In genomic region chr3:64560802-64561502, GRCh38 we compare ENCODE assay signal across 20 cellular contexts.
DNase-seq lines count a peak whose midpoint lies in the region; ATAC-seq and TF ChIP-seq lines count a peak whose summit lies in the region.
"Had no signal": no experiment of that assay in that cellular context is flagged by ENCODE, and none has a peak within 500 bp of the region (broad histone marks: within the 10 kb centered on the region; RNA-seq: fewer than 3 reads in every experiment).

No MANE protein-coding gene starts in this region.

- no peaks in the 10 kb centered on the region for H3K36me3 Mint-ChIP-seq in activated CD4-positive, alpha-beta T cell treated with anti-CD3 and anti-CD28 coated beads, Interleukin-2, amount 10 ng/mL, durations not matched to agents 7 days and 5 days (ENCODE audit: low read depth)
- H3K36me3 Mint-ChIP-seq: activated CD4-positive, alpha-beta memory T cell treated with anti-CD3 and anti-CD28 coated beads for 36 hours; CD8-positive, alpha-beta T cell had no signal

- DNase-seq in Right ventricle myocardium inferior (ENCODE audit: missing footprints) (no peak), right atrium auricular region (ENCODE audit: low spot score) (no peak), lower lobe of right lung (no peak), sigmoid colon (no peak), vagina (ENCODE audit: extremely low spot score in 2 of 2) (no peak), kidney tubule cell (ENCODE audit: low spot score) (no peak)
- no peak for DNase-seq in activated CD4-positive, alpha-beta T cell treated with anti-CD3 and anti-CD28 coated beads, Interleukin-2, amount 10 ng/mL, durations not matched to agents 7 days and 5 days
- DNase-seq: 8988T; activated B cell treated with CpG ODN at 0.5 μM for 24 hours; activated CD4-positive, alpha-beta memory T cell treated with anti-CD3 and anti-CD28 coated beads for 36 hours; AML-193; brain microvascular endothelial cell; CD8-positive, alpha-beta T cell; DMS153; foreskin fibroblast; NCI-H187; NCI-H69; occipital lobe had no signal

- no peaks in the 10 kb centered on the region for H3K9me3 Mint-ChIP-seq in activated CD4-positive, alpha-beta T cell treated with anti-CD3 and anti-CD28 coated beads, Interleukin-2, amount 10 ng/mL, durations not matched to agents 7 days and 5 days
- H3K9me3 Mint-ChIP-seq: activated B cell treated with CpG ODN at 0.5 μM for 24 hours; activated CD4-positive, alpha-beta memory T cell treated with anti-CD3 and anti-CD28 coated beads for 36 hours; CD8-positive, alpha-beta T cell had no signal

- POLR2A ChIA-PET in activated CD4-positive, alpha-beta T cell treated with anti-CD3 and anti-CD28 coated beads, Interleukin-2, amount 10 ng/mL, durations not matched to agents 7 days and 5 days (lab: Charles Lee), result no interaction called here

- TF ChIP-seq CTCF in right atrium auricular region (IDR thresholded peaks at IDR 0.05) (no peak), lower lobe of right lung (IDR thresholded peaks at IDR 0.05) (no peak), sigmoid colon (IDR thresholded peaks at IDR 0.05) (no peak), vagina (IDR thresholded peaks at IDR 0.05) (no peak)

- H3K27ac ChIP-seq in right atrium auricular region (no peak overlapping the region), lower lobe of right lung (no peak overlapping the region), sigmoid colon (peak overlapping the region; percentile 79 to 84 (median 80)), vagina (no peak overlapping the region)
- H3K27ac ChIP-seq: brain microvascular endothelial cell, hepatocyte had no signal

- H3K4me3 Mint-ChIP-seq in activated CD4-positive, alpha-beta T cell treated with anti-CD3 and anti-CD28 coated beads, Interleukin-2, amount 10 ng/mL, durations not matched to agents 7 days and 5 days, result no peak overlapping the region
- H3K4me3 Mint-ChIP-seq: activated B cell treated with CpG ODN at 0.5 μM for 24 hours; activated CD4-positive, alpha-beta memory T cell treated with anti-CD3 and anti-CD28 coated beads for 36 hours; CD8-positive, alpha-beta T cell had no signal

- peak in 1 of 2 donors; percentile 12 for TF ChIP-seq POLR2A in sigmoid colon (IDR thresholded peaks at IDR 0.05)
- no peak for TF ChIP-seq POLR2A in vagina (IDR thresholded peaks at IDR 0.05)

- no peaks in the 10 kb centered on the region for H3K27me3 ChIP-seq in right atrium auricular region
- H3K27me3 ChIP-seq in lower lobe of right lung (ENCODE audit: low read depth), result no peaks in the 10 kb centered on the region
- H3K27me3 ChIP-seq in sigmoid colon, result no peaks in the 10 kb centered on the region
- H3K27me3 ChIP-seq in vagina, result no peaks in the 10 kb centered on the region
- H3K27me3 ChIP-seq: brain microvascular endothelial cell, hepatocyte had no signal

- peaks cover 28% of the 10 kb centered on the region for H3K36me3 ChIP-seq in right atrium auricular region
- peaks cover 27% of the 10 kb centered on the region for H3K36me3 ChIP-seq in lower lobe of right lung
- H3K36me3 ChIP-seq in sigmoid colon, result peaks cover 0 to 3% (median 0%) of the 10 kb centered on the region in 4 donors
- no peaks in the 10 kb centered on the region for H3K36me3 ChIP-seq in vagina
- H3K36me3 ChIP-seq: brain microvascular endothelial cell had no signal

- no peaks in the 10 kb centered on the region for H3K4me1 Mint-ChIP-seq in activated CD4-positive, alpha-beta T cell treated with anti-CD3 and anti-CD28 coated beads, Interleukin-2, amount 10 ng/mL, durations not matched to agents 7 days and 5 days
- H3K4me1 Mint-ChIP-seq: activated B cell treated with CpG ODN at 0.5 μM for 24 hours had no signal

- 90 to 94% methylated on average over 12 of the region's 12 CpGs for WGBS in sigmoid colon, 2 donors

- H3K9me3 ChIP-seq in right atrium auricular region (no peaks in the 10 kb centered on the region), lower lobe of right lung (no peaks in the 10 kb centered on the region), sigmoid colon (no peaks in the 10 kb centered on the region), vagina (no peaks in the 10 kb centered on the region)

- peak in 1 of 4 donors; percentile 8 for TF ChIP-seq EP300 in sigmoid colon (IDR thresholded peaks at IDR 0.05)

- H3K27me3 Mint-ChIP-seq in activated CD4-positive, alpha-beta T cell treated with anti-CD3 and anti-CD28 coated beads, Interleukin-2, amount 10 ng/mL, durations not matched to agents 7 days and 5 days, result no peaks in the 10 kb centered on the region

- ATAC-seq in Right ventricle myocardium inferior (peak; percentile 26), lower lobe of right lung (no peak), HG03432 (IDR thresholded peaks at IDR 0.05; ENCODE audit: unreplicated experiment) (no peak)
- ATAC-seq: CD8-positive, alpha-beta T cell had no signal

- H3K4me3 ChIP-seq in right atrium auricular region, result peak overlapping the region in 1 of 2 donors; percentile 12
- H3K4me3 ChIP-seq in lower lobe of right lung, result peak overlapping the region; percentile 29
- H3K4me3 ChIP-seq in sigmoid colon, result peak overlapping the region; percentile 34 to 51 (median 44)
- peak overlapping the region; percentile 0 to 40 for H3K4me3 ChIP-seq in vagina
- H3K4me3 ChIP-seq: hepatocyte had no signal

- no peak overlapping the region for H3K27ac Mint-ChIP-seq in activated CD4-positive, alpha-beta T cell treated with anti-CD3 and anti-CD28 coated beads, Interleukin-2, amount 10 ng/mL, durations not matched to agents 7 days and 5 days
- H3K27ac Mint-ChIP-seq: activated B cell treated with CpG ODN at 0.5 μM for 24 hours; activated CD4-positive, alpha-beta memory T cell treated with anti-CD3 and anti-CD28 coated beads for 36 hours; CD8-positive, alpha-beta T cell had no signal

- H3K4me1 ChIP-seq in right atrium auricular region (peaks cover 0 to 3% of the 10 kb centered on the region in 2 donors), lower lobe of right lung (no peaks in the 10 kb centered on the region), sigmoid colon (peaks cover 0 to 30% (median 19%) of the 10 kb centered on the region in 4 donors), vagina (no peaks in the 10 kb centered on the region)

- intact Hi-C loops in Right ventricle myocardium inferior (cut with DNase I), result no loop called here
- intact Hi-C loops in lower lobe of right lung (cut with DNase I), result no loop called here
- intact Hi-C loops in sigmoid colon (cut with DNase I), result loop anchor here (5.0 kb wide), 1 partner anchor 51 kb away; no protein-coding TSS in a partner anchor
- intact Hi-C loops in vagina (cut with DNase I), result no loop called here

- CTCF ChIA-PET in activated CD4-positive, alpha-beta T cell treated with anti-CD3 and anti-CD28 coated beads, Interleukin-2, amount 10 ng/mL, durations not matched to agents 7 days and 5 days (lab: Charles Lee), result no interaction called here

Comparison
In these comparisons a context has a peak if more than half of its experiments do, and no peak if none do; other contexts are left out.
1. H3K27ac ChIP-seq: peak in sigmoid colon (4 of 4); none in right atrium auricular region (0 of 2), lower lobe of right lung (single experiment) and vagina (single experiment).